ENCODE assay signal across 8 cellular contexts in genomic region chr12:51820721-51821422, GRCh38. TPM values are rescaled to one million over a fixed set of nuclear protein-coding genes. Genes with fewer than 3 reads are reported as not detected.
A peak's percentile ranks its signal among the peaks of the same experiment; 100 is the strongest.
DNase-seq lines count a peak whose midpoint lies in the region; ATAC-seq and TF ChIP-seq lines count a peak whose summit lies in the region.

No MANE protein-coding gene starts in this region.

- H3K4me1 Mint-ChIP-seq in IgD-negative memory B cell: peaks cover 0 to 4% (median 0%) of the 10 kb centered on the region in 3 donors

- intact Hi-C loops in OCI-LY7 (cut with micrococcal nuclease; ENCODE audit: unreplicated experiment) (no loop called here), heart left ventricle (cut with DNase I) (loop anchor here in 7 of 10 donors (5.0 to 10.0 kb wide), 4 partner anchors 51 to 399 kb away; partner anchors contain the start of gene SLC4A8 (in 6 of the 7)), gastrocnemius medialis (cut with DNase I; ENCODE audit: low total_unique reads) (loop anchor here (10.0 kb wide), 1 partner anchor 396 kb away; the partner anchor contains the start of gene SLC4A8)

- H3K27ac ChIP-seq in OCI-LY7 (ENCODE audit: low read depth, low read length, poor library complexity, severe bottlenecking) (no peak overlapping the region), heart left ventricle (peak overlapping the region in 9 of 12 donors; percentile 14 to 76 (median 40)), gastrocnemius medialis (no peak overlapping the region)

- peak; percentile 76 for DNase-seq in Ammon's horn (ENCODE audit: low spot score)
- no peak for DNase-seq in OCI-LY7 (ENCODE audit: low spot score)
- DNase-seq in activated effector memory CD4-positive, alpha-beta T cell treated with Interleukin-2 at 50 U/mL for 16 hours: peak; percentile 71
- DNase-seq in heart left ventricle: peak; percentile 64 to 85 (median 70)
- no peak for DNase-seq in gastrocnemius medialis
- no peak for DNase-seq in Kasumi-1 (lab: John Stamatoyannopoulos, UW)

- H3K79me2 ChIP-seq in OCI-LY7 (ENCODE audit: insufficient read depth, low read depth, low read length): no peaks in the 10 kb centered on the region

- H3K27me3 ChIP-seq in heart left ventricle (peaks cover 0 to 22% (median 5%) of the 10 kb centered on the region in 9 donors), gastrocnemius medialis (peaks cover 0 to 13% (median 10%) of the 10 kb centered on the region in 3 donors)

- H3K4me1 ChIP-seq in OCI-LY7 (ENCODE audit: insufficient read depth, low read length, poor library complexity, severe bottlenecking): no peaks in the 10 kb centered on the region
- peaks cover 0 to 10% (median 0%) of the 10 kb centered on the region in 12 donors for H3K4me1 ChIP-seq in heart left ventricle
- H3K4me1 ChIP-seq in gastrocnemius medialis: no peaks in the 10 kb centered on the region

- H3K9me3 ChIP-seq in OCI-LY7 (ENCODE audit: low read length) (no peaks in the 10 kb centered on the region), heart left ventricle (no peaks in the 10 kb centered on the region), gastrocnemius medialis (no peaks in the 10 kb centered on the region)

- 27 to 49% (median 33%) methylated on average over 25 to 94 of the region's 94 CpGs for WGBS in heart left ventricle, 4 donors

- ATAC-seq in heart left ventricle (peak; percentile 7 to 82 (median 60)), gastrocnemius medialis (no peak), HG03159 (IDR thresholded peaks at IDR 0.05; ENCODE audit: unreplicated experiment) (no peak)

- peaks cover 8% of the 10 kb centered on the region for H3K36me3 Mint-ChIP-seq in IgD-negative memory B cell

- no peaks in the 10 kb centered on the region for H3K9me3 Mint-ChIP-seq in IgD-negative memory B cell

- CTCF ChIA-PET in OCI-LY7 (lab: Charles Lee; ENCODE audit: unreplicated experiment): no interaction called here

- H3K27ac Mint-ChIP-seq in IgD-negative memory B cell: no peak overlapping the region

- no peaks in the 10 kb centered on the region for H4K20me1 ChIP-seq in OCI-LY7 (ENCODE audit: insufficient read depth, low read length)

- H3K9me2 ChIP-seq in OCI-LY7 (ENCODE audit: insufficient read depth, low read length): no peaks in the 10 kb centered on the region

- no peaks in the 10 kb centered on the region for H3K36me3 ChIP-seq in OCI-LY7 (ENCODE audit: insufficient read depth, low read length)
- H3K36me3 ChIP-seq in heart left ventricle: no peaks in the 10 kb centered on the region
- H3K36me3 ChIP-seq in gastrocnemius medialis: no peaks in the 10 kb centered on the region

- H3K4me3 ChIP-seq in OCI-LY7 (ENCODE audit: low read depth, low read length, poor library complexity, severe bottlenecking): no peak overlapping the region
- peak overlapping the region; percentile 29 to 71 (median 53) for H3K4me3 ChIP-seq in heart left ventricle
- H3K4me3 ChIP-seq in gastrocnemius medialis: peak overlapping the region in 3 of 4 donors; percentile 34 to 38 (median 35)

- H3K4me3 Mint-ChIP-seq in IgD-negative memory B cell: peak overlapping the region in 3 of 4 donors; percentile 46 to 58 (median 54)

- POLR2A ChIA-PET in OCI-LY7 (lab: Charles Lee): no interaction called here

- in situ Hi-C loops in gastrocnemius medialis (cut with MboI; ENCODE audit: low sequenced_read_pairs in 4 of 4): loop anchor here in 1 of 4 donors (25.0 kb wide), 1 partner anchor 384 kb away; no protein-coding TSS in a partner anchor

- TF ChIP-seq POLR2A in heart left ventricle (IDR thresholded peaks at IDR 0.05): peak in 1 of 2 donors; percentile 24
- no peak for TF ChIP-seq POLR2A in gastrocnemius medialis (IDR thresholded peaks at IDR 0.05)

- peaks cover 37% of the 10 kb centered on the region for H3K27me3 Mint-ChIP-seq in IgD-negative memory B cell

- TF ChIP-seq CTCF in OCI-LY7 (conservative IDR thresholded peaks at IDR 0.05; ENCODE audit: low read length) (peak; percentile 40; the same call in 1 of the 2 replicates), heart left ventricle (IDR thresholded peaks at IDR 0.05) (peak in 5 of 12 donors; percentile 28 to 55 (median 30)), gastrocnemius medialis (IDR thresholded peaks at IDR 0.05 in 4 of 5, conservative IDR thresholded peaks at IDR 0.05 in 1 of 5) (no peak)

- BruUV-seq in OCI-LY7 (replicated peaks; lab: Mats Ljungman, UMichigan): no TSS peak

- H2AFZ ChIP-seq in OCI-LY7 (ENCODE audit: low read length): no peak overlapping the region

- H3K4me2 ChIP-seq in OCI-LY7 (ENCODE audit: low read length): no peak overlapping the region

RNA-seq across cellular contexts. Expression of gene FIGNL2, which starts 27.6 kb away (rescaled TPM):
- polyA plus RNA-seq in IgD-negative memory B cell (not detected), heart left ventricle (under 1 TPM; 0.17 to 0.23 TPM)
- not detected in 2 replicates for total RNA-seq in OCI-LY7 (2014; rRNA removed; shearing (Covaris generic))
- total RNA-seq in OCI-LY7 (2022) (not detected in 2 replicates), heart left ventricle (under 1 TPM; 0.13 to 0.93 (median 0.35) TPM), gastrocnemius medialis (under 1 TPM in 2 of 4 donors, not detected in 2; 0.07 to 0.25 TPM)

Comparison
In these comparisons a context has a peak if more than half of its experiments do, and no peak if none do; other contexts are left out.
1. DNase-seq: peak in Ammon's horn (single experiment), activated effector memory CD4-positive, alpha-beta T cell treated with Interleukin-2 at 50 U/mL for 16 hours (single experiment) and heart left ventricle (5 of 5); none in OCI-LY7 (single experiment), gastrocnemius medialis (0 of 2) and Kasumi-1 (0 of 2).
2. H3K27ac ChIP-seq: peak in heart left ventricle (9 of 12); none in OCI-LY7 (single experiment) and gastrocnemius medialis (0 of 4).
3. ATAC-seq: peak in heart left ventricle (4 of 4); none in gastrocnemius medialis (0 of 2) and HG03159 (single experiment).